Comparison of ENCODE assay signal across 1 cellular context in the genomic region with DNA sequence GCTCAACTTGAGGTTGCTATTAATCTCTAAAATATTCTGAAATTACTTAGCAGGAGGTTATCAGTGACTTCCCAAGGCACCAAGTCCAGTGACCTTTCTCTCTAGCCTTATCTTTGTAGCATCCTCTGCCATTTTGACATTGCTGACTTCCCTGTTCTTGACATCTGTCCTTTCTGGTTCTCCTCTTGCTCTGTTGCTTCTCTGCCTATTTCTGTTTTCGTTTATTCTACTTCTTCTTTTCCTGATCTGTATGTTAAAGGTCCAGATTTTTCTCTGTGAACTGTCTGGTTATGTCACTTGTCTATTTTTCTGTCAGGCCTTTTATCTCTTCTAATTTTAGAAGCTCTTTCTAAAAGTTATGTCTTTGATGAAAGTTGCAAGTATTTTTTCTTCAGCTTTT.
TF ChIP-seq lines count a peak whose summit lies in the region.

No MANE protein-coding gene starts in this region.

TF ChIP-seq in HepG2, 621 proteins besides CTCF, POLR2A, EP300 and RAD21 (continued from another document):
- TF ChIP-seq, protein P1, sequence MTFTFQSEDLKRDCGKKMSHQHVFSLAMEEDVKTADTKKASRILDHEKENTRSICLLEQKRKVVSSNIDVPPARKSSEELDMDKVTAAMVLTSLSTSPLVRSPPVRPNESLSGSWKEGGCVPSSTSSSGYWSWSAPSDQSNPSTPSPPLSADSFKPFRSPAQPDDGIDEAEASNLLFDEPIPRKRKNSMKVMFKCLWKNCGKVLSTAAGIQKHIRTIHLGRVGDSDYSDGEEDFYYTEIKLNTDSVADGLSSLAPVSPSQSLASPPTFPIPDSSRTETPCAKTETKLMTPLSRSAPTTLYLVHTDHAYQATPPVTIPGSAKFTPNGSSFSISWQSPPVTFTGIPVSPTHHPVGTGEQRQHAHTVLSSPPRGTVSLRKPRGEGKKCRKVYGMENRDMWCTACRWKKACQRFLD (CRISPR knock-in tag; IDR thresholded peaks at IDR 0.05; ENCODE audit: borderline replicate concordance): no peak
